16 cellular contexts compared by ENCODE assay signal in the genomic region with DNA sequence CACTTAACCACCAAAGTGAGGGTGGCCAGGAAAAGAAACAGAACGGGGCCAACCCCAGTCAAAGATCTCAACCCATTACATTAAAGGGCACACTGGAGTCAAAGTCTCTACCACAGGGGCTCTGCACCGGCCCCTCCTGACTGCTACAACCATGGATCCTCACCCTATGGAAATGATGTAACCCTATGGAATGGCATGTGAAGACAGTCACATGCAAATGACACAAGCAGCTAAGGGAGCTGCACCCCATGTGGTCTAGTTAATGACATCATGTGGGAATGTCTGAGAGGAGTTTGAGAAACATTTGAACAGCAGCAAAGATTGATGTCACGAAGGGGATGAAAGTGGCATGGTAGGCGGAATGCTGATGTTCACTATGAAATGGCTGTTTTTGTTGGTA.
"Had no signal": no experiment of that assay in that cellular context is flagged by ENCODE, and none has a peak within 500 bp of the region (broad histone marks: within the 10 kb centered on the region; RNA-seq: fewer than 3 reads in every experiment).

No MANE protein-coding gene starts in this region.

- H3K27me3 Mint-ChIP-seq: activated CD4-positive, alpha-beta T cell treated with anti-CD3 and anti-CD28 coated beads for 36 hours; activated CD8-positive, alpha-beta T cell treated with anti-CD3 and anti-CD28 coated beads for 36 hours had no signal

- H2AFZ ChIP-seq: hepatocyte had no signal

- H3K27ac ChIP-seq: hepatocyte, ovary, upper lobe of right lung had no signal

- H3K4me3 Mint-ChIP-seq: activated CD4-positive, alpha-beta T cell treated with anti-CD3 and anti-CD28 coated beads for 36 hours; activated CD8-positive, alpha-beta T cell treated with anti-CD3 and anti-CD28 coated beads for 36 hours; activated naive CD8-positive, alpha-beta T cell treated with anti-CD3 and anti-CD28 coated beads, Interleukin-2, amount 10 ng/mL, durations not matched to agents 7 days and 5 days; activated T-cell treated with anti-CD3 and anti-CD28 coated beads, Interleukin-2, amount 50 U/mL, for 72 hours; memory B cell; nephron had no signal

- H3K4me1 Mint-ChIP-seq: activated CD4-positive, alpha-beta T cell treated with anti-CD3 and anti-CD28 coated beads for 36 hours; activated naive CD8-positive, alpha-beta T cell treated with anti-CD3 and anti-CD28 coated beads, Interleukin-2, amount 10 ng/mL, durations not matched to agents 7 days and 5 days; memory B cell had no signal

- H3K4me3 ChIP-seq: hepatocyte, ovary, upper lobe of right lung had no signal

- H3K36me3 ChIP-seq: ovary, upper lobe of right lung had no signal

- H3K4me1 ChIP-seq: upper lobe of right lung had no signal

- H3K9me3 Mint-ChIP-seq: activated CD8-positive, alpha-beta T cell treated with anti-CD3 and anti-CD28 coated beads for 36 hours; memory B cell; nephron had no signal

- DNase-seq: activated CD4-positive, alpha-beta T cell treated with anti-CD3 and anti-CD28 coated beads for 36 hours; activated CD8-positive, alpha-beta memory T cell treated with anti-CD3 and anti-CD28 coated beads, Interleukin-2, amount 50 U/mL, for 4 hours; activated CD8-positive, alpha-beta T cell treated with anti-CD3 and anti-CD28 coated beads for 36 hours; activated gamma-delta T cell treated with Interleukin-2 at 50 U/mL for 16 hours; activated naive CD8-positive, alpha-beta T cell treated with anti-CD3 and anti-CD28 coated beads, Interleukin-2, amount 10 ng/mL, durations not matched to agents 7 days and 5 days; activated T-cell treated with anti-CD3 and anti-CD28 coated beads, Interleukin-2, amount 50 U/mL, for 72 hours; anterior cingulate cortex; ovary; stimulated activated CD4-positive, alpha-beta T cell treated with anti-CD3 and anti-CD28 coated beads, Interleukin-2, amount 100 ng/mL, for 48 hours; stimulated activated naive CD4-positive, alpha-beta T cell treated with Interleukin-2 at 50 U/mL for 16 hours; SW 1271; upper lobe of right lung had no signal

- H3K9me3 ChIP-seq: ovary, upper lobe of right lung had no signal

- H3K36me3 Mint-ChIP-seq: activated naive CD8-positive, alpha-beta T cell treated with anti-CD3 and anti-CD28 coated beads, Interleukin-2, amount 10 ng/mL, durations not matched to agents 7 days and 5 days; memory B cell had no signal

- H3K79me2 ChIP-seq: hepatocyte had no signal

- H3K27me3 ChIP-seq: hepatocyte, ovary, upper lobe of right lung had no signal

- H3K4me2 ChIP-seq: hepatocyte had no signal

- ATAC-seq: activated CD4-positive, alpha-beta T cell treated with anti-CD3 and anti-CD28 coated beads for 36 hours; activated CD8-positive, alpha-beta T cell treated with anti-CD3 and anti-CD28 coated beads for 36 hours; activated T-cell treated with anti-CD3 and anti-CD28 coated beads, Interleukin-2, amount 50 U/mL, for 72 hours; left lobe of liver; upper lobe of right lung had no signal

- H3K27ac Mint-ChIP-seq: activated CD4-positive, alpha-beta T cell treated with anti-CD3 and anti-CD28 coated beads for 36 hours; activated CD8-positive, alpha-beta T cell treated with anti-CD3 and anti-CD28 coated beads for 36 hours; activated naive CD8-positive, alpha-beta T cell treated with anti-CD3 and anti-CD28 coated beads, Interleukin-2, amount 10 ng/mL, durations not matched to agents 7 days and 5 days; activated T-cell treated with anti-CD3 and anti-CD28 coated beads, Interleukin-2, amount 50 U/mL, for 72 hours; memory B cell; nephron had no signal
